8 cellular contexts compared by ENCODE assay signal in genomic region chr4:110631582-110632505, GRCh38. TPM values are rescaled to one million over a fixed set of nuclear protein-coding genes. Genes with fewer than 3 reads are reported as not detected.
DNase-seq lines count a peak whose midpoint lies in the region; ATAC-seq, FAIRE-seq and TF ChIP-seq lines count a peak whose summit lies in the region.

No MANE protein-coding gene starts in this region.

- no peak overlapping the region for H2BK120ac ChIP-seq in H1 (replicated peaks; ENCODE audit: low read depth, low read length)

- H3K36me3 Mint-ChIP-seq in memory B cell = peaks cover 5% of the 10 kb centered on the region

- H4K91ac ChIP-seq in H1 (replicated peaks; ENCODE audit: insufficient read length, low read length) = no peak overlapping the region

- TF ChIP-seq CTCF in H1 (IDR thresholded peaks at IDR 0.05; ENCODE audit: control extremely low read depth in 1 of 3, insufficient read depth in 1 of 3, low read depth in 1 of 3, low read length in 3 of 3) = peak in 2 of 3 experiments; percentile 87 to 96; a peak in 3 of 4 replicates

- H3K4me3 ChIP-seq in H1 (ENCODE audit: extremely low read depth in 1 of 4, insufficient read depth in 2 of 4, low read depth in 3 of 4, low read length in 4 of 4) = peak overlapping the region; percentile 40 to 66 (median 52)

- H3K9me3 Mint-ChIP-seq in memory B cell = peaks cover 5% of the 10 kb centered on the region

- no peak for TF ChIP-seq EP300 in H1 (IDR thresholded peaks at IDR 0.05; ENCODE audit: borderline replicate concordance in 1 of 2, low read depth in 2 of 2, low read length in 2 of 2)

- DNase-seq in NCI-H2196 (lab: John Stamatoyannopoulos, UW; ENCODE audit: unreplicated experiment) (peak; percentile 9), NCI-H2196 treated with DMSO at 0.1 percent for 48 hours (lab: John Stamatoyannopoulos, UW; ENCODE audit: unreplicated experiment) (no peak), HuH-7.5 (ENCODE audit: low spot score) (peak; percentile 92), SKM-1 (lab: John Stamatoyannopoulos, UW; ENCODE audit: unreplicated experiment) (peak; percentile 79), H1 (ENCODE audit: low read depth in 1 of 2, low spot score in 2 of 2) (peak in 1 of 2 experiments; percentile 89), memory B cell (ENCODE audit: low spot score in 2 of 2) (no peak), stromal cell of bone marrow (ENCODE audit: low read depth) (peak; percentile 80)

- H3K4me1 ChIP-seq in H1 (replicated peaks in 1 of 4; ENCODE audit: control insufficient read depth in 3 of 4, insufficient read depth in 4 of 4, low read length in 3 of 4) = peaks cover 0 to 29% (median 13%) of the 10 kb centered on the region in 4 experiments; a peak in 6 of 7 replicates

- peaks cover 3 to 20% of the 10 kb centered on the region in 2 experiments for H4K20me1 ChIP-seq in H1 (replicated peaks in 1 of 2; ENCODE audit: control insufficient read depth in 1 of 2, insufficient read depth in 2 of 2, low read length in 2 of 2)

- 1% methylated on average over 56 of the region's 63 CpGs; no CpG with 5 or more reads in 1 of the 2 experiments for WGBS in H1 (ENCODE audit: extremely low coverage in 1 of 2, insufficient coverage in 1 of 2, insufficient read length in 1 of 2, insufficient replicate concordance in 2 of 2, low coverage in 1 of 2, low lambda C conversion rate in 2 of 2, missing lambda C conversion rate in 1 of 2), 2 experiments

- no peaks in the 10 kb centered on the region for H3K9me3 ChIP-seq in H1 (ENCODE audit: insufficient read depth in 2 of 2, low read depth in 1 of 2, low read length in 1 of 2)

- H3K18ac ChIP-seq in H1 (ENCODE audit: extremely low read depth, low read length) = peak overlapping the region; percentile 73; the same call in 1 of the 2 replicates

- no peak overlapping the region for H3K27ac ChIP-seq in H1 (ENCODE audit: low read depth, low read length)

- H3K4ac ChIP-seq in H1 (replicated peaks; ENCODE audit: insufficient read length, low read depth, low read length) = no peak overlapping the region

- H3K79me2 ChIP-seq in H1 (ENCODE audit: control insufficient read depth in 1 of 2, insufficient read depth in 2 of 2, low read length in 2 of 2) = no peaks in the 10 kb centered on the region

- H3K27me3 Mint-ChIP-seq in memory B cell = peaks cover 25% of the 10 kb centered on the region

- peak overlapping the region; percentile 56 for H3K27ac Mint-ChIP-seq in memory B cell

- H4K5ac ChIP-seq in H1 (ENCODE audit: insufficient read length, low read depth, low read length) = no peak overlapping the region

- no peak overlapping the region for H2AFZ ChIP-seq in H1 (ENCODE audit: low read length)

- peaks cover 69 to 100% (median 91%) of the 10 kb centered on the region in 4 experiments for H3K27me3 ChIP-seq in H1 (replicated peaks in 1 of 4; ENCODE audit: control insufficient read depth in 3 of 4, extremely low read depth in 1 of 4, insufficient read depth in 3 of 4, low read length in 3 of 4)

- H2BK5ac ChIP-seq in H1 (ENCODE audit: low read depth, low read length) = peak overlapping the region; percentile 38; the same call in 1 of the 2 replicates

- TF ChIP-seq RAD21 in H1 (IDR thresholded peaks at IDR 0.05 in 1 of 2, conservative IDR thresholded peaks at IDR 0.05 in 1 of 2; ENCODE audit: low read depth in 2 of 2, low read length in 2 of 2) = peak; percentile 96 to 98

- H3K56ac ChIP-seq in H1 (replicated peaks; ENCODE audit: insufficient read length, low read depth, low read length) = no peak overlapping the region

- H3K14ac ChIP-seq in H1 (ENCODE audit: insufficient read length) = no peak overlapping the region

- FAIRE-seq in H1 (lab: Jason Lieb, UNC) = peak; percentile 42

- peaks cover 24% of the 10 kb centered on the region for H3K23me2 ChIP-seq in H1 (ENCODE audit: low read depth, low read length)

- peak overlapping the region; percentile 57 to 88 for H3K4me2 ChIP-seq in H1 (ENCODE audit: insufficient read depth in 1 of 2, low read depth in 2 of 2, low read length in 2 of 2)

- peaks cover 6% of the 10 kb centered on the region for H3K4me1 Mint-ChIP-seq in memory B cell

- POLR2A ChIA-PET in H1 (lab: Charles Lee; ENCODE audit: partially characterized antibody) = interaction anchor here (1.2 to 1.4 kb wide), 2 partner anchors 10 to 16 kb away, joined by 3 read pairs; no protein-coding TSS in a partner anchor

- ATAC-seq in GM21619 (IDR thresholded peaks at IDR 0.05; ENCODE audit: unreplicated experiment) (peak; percentile 99), memory B cell (ENCODE audit: low read depth) (peak; percentile 57)

- H2BK12ac ChIP-seq in H1 (ENCODE audit: low read depth, low read length) = 0 out of 2 replicates have a peak overlapping the region, but pooled peaks have one; percentile 62

- H3K79me1 ChIP-seq in H1 (ENCODE audit: low read depth, low read length) = no peaks in the 10 kb centered on the region

- H2BK15ac ChIP-seq in H1 (ENCODE audit: low read length) = peak overlapping the region; percentile 61; the same call in 1 of the 2 replicates

- peak overlapping the region; percentile 64 for H3K4me3 Mint-ChIP-seq in memory B cell

- no peak overlapping the region; a peak in 1 of 7 replicates for H3K9ac ChIP-seq in H1 (replicated peaks in 1 of 4; ENCODE audit: extremely low read depth in 1 of 4, low read depth in 3 of 4, low read length in 3 of 4)

- no peak for TF ChIP-seq POLR2A in H1 (IDR thresholded peaks at IDR 0.05; ENCODE audit: control extremely low read depth in 1 of 2, low read depth in 2 of 2, low read length in 2 of 2)

- no peak overlapping the region for H3K23ac ChIP-seq in H1 (ENCODE audit: insufficient read length)

- CTCF ChIA-PET in H1 (lab: Charles Lee; ENCODE audit: partially characterized antibody) = interaction anchor here (0.5 to 3.0 kb wide), 15 partner anchors 8 to 1048 kb away, joined by 3 to 17 read pairs (median 4); partner anchors contain the start of gene PITX2

- H2BK20ac ChIP-seq in H1 (ENCODE audit: low read length) = peak overlapping the region; percentile 32; the same call in 1 of the 2 replicates

- H4K8ac ChIP-seq in H1 (ENCODE audit: extremely low read depth, insufficient read depth, low read length) = peak overlapping the region; percentile 90; the same call in 1 of the 2 replicates

- H3K36me3 ChIP-seq in H1 (ENCODE audit: control insufficient read depth in 2 of 4, insufficient read depth in 4 of 4, low read length in 3 of 4) = no peaks in the 10 kb centered on the region; a peak in 1 of 8 replicates

- H2AK5ac ChIP-seq in H1 (ENCODE audit: low read depth, low read length) = no peak overlapping the region

TF ChIP-seq in H1, 55 proteins besides CTCF, POLR2A, EP300 and RAD21 (continues in another document):
- TF ChIP-seq EGR1 (IDR thresholded peaks at IDR 0.05; ENCODE audit: borderline replicate concordance, low read depth, low read length) (0 out of 2 replicates have a peak, but pooled peaks have one; percentile 21), HDAC2 (IDR thresholded peaks at IDR 0.05; ENCODE audit: borderline replicate concordance in 1 of 2, low read depth in 2 of 2, low read length in 2 of 2) (peak in 1 of 2 experiments; percentile 47; a peak in 2 of 4 replicates), RXRA (IDR thresholded peaks at IDR 0.05; ENCODE audit: insufficient read depth, low read depth, low read length) (no peak), HDAC6 (IDR thresholded peaks at IDR 0.05; ENCODE audit: low read depth, low read length) (no peak), RFX5 (IDR thresholded peaks at IDR 0.05; ENCODE audit: borderline replicate concordance, low read depth, low read length) (no peak), KDM4A (IDR thresholded peaks at IDR 0.05; ENCODE audit: low read depth, low read length, severe bottlenecking) (peak; percentile 95), ASH2L (IDR thresholded peaks at IDR 0.05; ENCODE audit: low read length) (peak; percentile 85), CEBPB (IDR thresholded peaks at IDR 0.05; ENCODE audit: low read depth, low read length) (no peak), TAF7 (optimal IDR thresholded peaks at IDR 0.05; ENCODE audit: borderline replicate concordance, low read depth, low read length) (no peak), E2F6 (IDR thresholded peaks at IDR 0.05) (peak; percentile 95), JUND (IDR thresholded peaks at IDR 0.05; ENCODE audit: low read length) (no peak), RNF2 (IDR thresholded peaks at IDR 0.05; ENCODE audit: borderline replicate concordance, low read depth, low read length, missing control alignments, poor library complexity, severe bottlenecking) (no peak), NRF1 (IDR thresholded peaks at IDR 0.05; ENCODE audit: low read depth, low read length) (peak; percentile 47; the same call in 1 of the 2 replicates), MAX (IDR thresholded peaks at IDR 0.05) (peak; percentile 74; the same call in 1 of the 2 replicates), SP4 (IDR thresholded peaks at IDR 0.05; ENCODE audit: low read length) (0 out of 2 replicates have a peak, but pooled peaks have one; percentile 29), SAP30 (IDR thresholded peaks at IDR 0.05; ENCODE audit: insufficient read depth, insufficient replicate concordance, low read length) (no peak), BACH1 (IDR thresholded peaks at IDR 0.05; ENCODE audit: low read length) (peak; percentile 59), CTBP2 (IDR thresholded peaks at IDR 0.05; ENCODE audit: borderline replicate concordance, insufficient read depth, insufficient read length, low read length) (peak; percentile 37), KDM5A (IDR thresholded peaks at IDR 0.05; ENCODE audit: low read length) (peak; percentile 67; the same call in 1 of the 2 replicates)

RNA-seq across cellular contexts. Expression of gene PITX2, which starts 9.0 kb away (rescaled TPM):
- total RNA-seq in H1 (2021; fragmentation: NEBNext Ultra II Directional; extraction: Animal tissue kit (Norgen Biotek cat#: 25700)) = 0.44 and 0.67 TPM in 2 replicates
- polyA plus RNA-seq in H1 (2011; rRNA removed) = 0.09 and 0.31 TPM in 2 replicates
- polyA plus RNA-seq in H1 (2011; cell fraction: cytosol; rRNA removed) = 0.08 TPM
- 0.13 TPM for polyA plus RNA-seq in H1 (2011; cell fraction: nucleus; rRNA removed)
- 0.14 to 0.50 TPM (median 0.25 TPM) in 4 replicates for polyA plus RNA-seq in H1 (2012, experiment 1 of 2)
- 0.26 TPM for polyA plus RNA-seq in H1 (2012, experiment 2 of 2)
- polyA plus RNA-seq in H1 (2013, experiment 1 of 2) = 0.85 TPM
- 0.64 TPM for polyA plus RNA-seq in H1 (2013, experiment 2 of 2)
- not detected in 2 replicates for polyA minus RNA-seq in H1 (2011; rRNA and poly(A)+ RNA removed)
- not detected for polyA minus RNA-seq in H1 (2011; cell fraction: cytosol; rRNA and poly(A)+ RNA removed)
- 0.40 TPM for polyA minus RNA-seq in H1 (2011; cell fraction: nucleus; rRNA and poly(A)+ RNA removed)

Comparison
In these comparisons a context has a peak if more than half of its experiments do, and no peak if none do; other contexts are left out.
1. DNase-seq: peak in NCI-H2196 (single experiment), HuH-7.5 (single experiment), SKM-1 (single experiment) and stromal cell of bone marrow (single experiment); none in NCI-H2196 treated with DMSO at 0.1 percent for 48 hours (single experiment) and memory B cell (0 of 2).